1 cellular context compared by ENCODE assay signal in genomic region chr20:17896771-17897369, GRCh38.
A peak's percentile ranks its signal among the peaks of the same experiment; 100 is the strongest.
TF ChIP-seq lines count a peak whose summit lies in the region.

No MANE protein-coding gene starts in this region.

TF ChIP-seq in HepG2, 621 proteins besides CTCF, POLR2A, EP300 and RAD21 (continued from another document and continues in another):
- TF ChIP-seq ZNF142 (CRISPR knock-in tag; IDR thresholded peaks at IDR 0.05) (no peak), ZNF766 (CRISPR knock-in tag; IDR thresholded peaks at IDR 0.05; ENCODE audit: borderline replicate concordance) (peak; percentile 91; the same call in 1 of the 2 replicates), ZBTB42 (CRISPR knock-in tag; IDR thresholded peaks at IDR 0.05) (0 out of 2 replicates have a peak, but pooled peaks have one; percentile 55), ZBTB39 (CRISPR knock-in tag; IDR thresholded peaks at IDR 0.05) (no peak), ZNF710 (CRISPR knock-in tag; IDR thresholded peaks at IDR 0.05; ENCODE audit: borderline replicate concordance) (peak; percentile 93; the same call in 1 of the 2 replicates), KAT8 (CRISPR knock-in tag; IDR thresholded peaks at IDR 0.05) (peak; percentile 85), ZNF841 (CRISPR knock-in tag; IDR thresholded peaks at IDR 0.05; ENCODE audit: borderline replicate concordance) (0 out of 2 replicates have a peak, but pooled peaks have one; percentile 55), ZNF136 (CRISPR knock-in tag; IDR thresholded peaks at IDR 0.05; ENCODE audit: low read depth) (no peak), SOX13 (IDR thresholded peaks at IDR 0.05) (peak; percentile 93), SOX13 (CRISPR knock-in tag; conservative IDR thresholded peaks at IDR 0.05 in 1 of 2, IDR thresholded peaks at IDR 0.05 in 1 of 2) (peak in 1 of 2 experiments; percentile 95; a peak in 2 of 4 replicates), FOXP1 (IDR thresholded peaks at IDR 0.05) (peak; percentile 44; the same call in 1 of the 2 replicates), FOXP1 (CRISPR knock-in tag; IDR thresholded peaks at IDR 0.05) (peak; percentile 87), MIXL1 (CRISPR knock-in tag; IDR thresholded peaks at IDR 0.05) (peak; percentile 96), MAFK (conservative IDR thresholded peaks at IDR 0.05 in 1 of 2, IDR thresholded peaks at IDR 0.05 in 1 of 2; ENCODE audit: low read length in 2 of 2) (peak; percentile 80 to 89), DMAP1 (CRISPR knock-in tag; IDR thresholded peaks at IDR 0.05) (peak; percentile 55), ZC3H13 (CRISPR knock-in tag; IDR thresholded peaks at IDR 0.05) (peak; percentile 75), HIVEP1 (CRISPR knock-in tag; IDR thresholded peaks at IDR 0.05) (no peak; the same call in 1 of the 2 replicates), ZBTB46 (CRISPR knock-in tag; IDR thresholded peaks at IDR 0.05; ENCODE audit: borderline replicate concordance) (0 out of 2 replicates have a peak, but pooled peaks have one; percentile 47), ZMYM3 (CRISPR knock-in tag; IDR thresholded peaks at IDR 0.05) (peak; percentile 93), THAP11 (CRISPR knock-in tag; IDR thresholded peaks at IDR 0.05) (peak; percentile 88), ZNF451 (CRISPR knock-in tag; IDR thresholded peaks at IDR 0.05) (0 out of 2 replicates have a peak, but pooled peaks have one; percentile 26), NFYB (CRISPR knock-in tag; IDR thresholded peaks at IDR 0.05) (no peak), SATB2 (CRISPR knock-in tag; IDR thresholded peaks at IDR 0.05) (no peak), BRF2 (CRISPR knock-in tag; IDR thresholded peaks at IDR 0.05) (no peak), IRF2 (CRISPR knock-in tag; IDR thresholded peaks at IDR 0.05) (peak; percentile 96), THAP9 (CRISPR knock-in tag; IDR thresholded peaks at IDR 0.05; ENCODE audit: borderline replicate concordance) (no peak), SKI (IDR thresholded peaks at IDR 0.05; ENCODE audit: partially characterized antibody) (peak; percentile 99), ZNF576 (CRISPR knock-in tag; IDR thresholded peaks at IDR 0.05) (no peak), MNT (IDR thresholded peaks at IDR 0.05) (no peak), ZNF282 (IDR thresholded peaks at IDR 0.05; ENCODE audit: partially characterized antibody) (no peak), ZNF264 (CRISPR knock-in tag; IDR thresholded peaks at IDR 0.05) (peak; percentile 89), HNRNPK (IDR thresholded peaks at IDR 0.05; ENCODE audit: low read depth, low read length, poor library complexity, severe bottlenecking) (no peak), TFDP2 (CRISPR knock-in tag; IDR thresholded peaks at IDR 0.05) (no peak), MTA1 (CRISPR knock-in tag; IDR thresholded peaks at IDR 0.05; ENCODE audit: borderline replicate concordance) (no peak; the same call in 1 of the 2 replicates), MIER3 (CRISPR knock-in tag; IDR thresholded peaks at IDR 0.05; ENCODE audit: borderline replicate concordance) (peak; percentile 98), TCF12 (IDR thresholded peaks at IDR 0.05) (no peak), TCF12 (CRISPR knock-in tag; IDR thresholded peaks at IDR 0.05) (peak; percentile 89; the same call in 1 of the 2 replicates), PAX8 (CRISPR knock-in tag; IDR thresholded peaks at IDR 0.05; ENCODE audit: borderline replicate concordance) (no peak), HMG20B (CRISPR knock-in tag; conservative IDR thresholded peaks at IDR 0.05) (peak; percentile 88; the same call in 1 of the 2 replicates), RNF2 (conservative IDR thresholded peaks at IDR 0.05; ENCODE audit: low read depth) (no peak), ZNF83 (CRISPR knock-in tag; IDR thresholded peaks at IDR 0.05; ENCODE audit: borderline replicate concordance) (no peak), HDAC6 (IDR thresholded peaks at IDR 0.05; ENCODE audit: low read depth, low read length) (no peak), ZNF747 (CRISPR knock-in tag; IDR thresholded peaks at IDR 0.05; ENCODE audit: borderline replicate concordance) (peak; percentile 74; the same call in 1 of the 2 replicates), ZNF652 (CRISPR knock-in tag; IDR thresholded peaks at IDR 0.05; ENCODE audit: borderline replicate concordance, low read depth) (peak; percentile 62), ZBTB1 (CRISPR knock-in tag; IDR thresholded peaks at IDR 0.05; ENCODE audit: borderline replicate concordance) (no peak), WIZ (CRISPR knock-in tag; IDR thresholded peaks at IDR 0.05) (no peak)
